ENCODE assay signal across 8 cellular contexts in the genomic region with DNA sequence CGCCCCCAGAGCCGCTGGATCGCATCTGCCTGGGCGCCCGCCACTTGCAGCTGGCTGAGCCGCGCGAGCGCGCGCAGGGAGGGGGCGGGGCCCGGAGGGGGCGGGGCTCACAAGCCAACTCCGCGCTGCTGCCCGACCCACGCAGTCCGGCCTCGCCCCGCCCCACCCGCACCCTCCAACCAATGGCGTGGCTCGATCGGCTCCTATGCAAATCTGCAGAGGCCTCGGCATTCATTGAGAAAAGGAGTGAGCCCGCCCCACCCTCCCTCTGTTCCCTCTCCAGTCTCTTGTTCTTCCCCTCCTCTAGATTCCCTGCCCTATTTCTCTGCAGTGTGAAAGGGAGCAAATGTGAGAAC. TPM values are rescaled to one million over a fixed set of nuclear protein-coding genes. Genes with fewer than 3 reads are reported as not detected.
DNase-seq lines count a peak whose midpoint lies in the region; ATAC-seq and TF ChIP-seq lines count a peak whose summit lies in the region.

ALK (minus strand) TSS at position 27 of the 356 bp plus-strand sequence. CDS start 927 bp downstream, outside the sequence.

- peak within 1 kb of the TSS; percentile 32 for H3K4me3 ChIP-seq in effector memory CD4-positive, alpha-beta T cell (ENCODE audit: insufficient read depth, low read depth, low read length, poor library complexity, severe bottlenecking)
- peak within 1 kb of the TSS; percentile 44 for H3K4me3 ChIP-seq in lower lobe of right lung

- POLR2A ChIA-PET in activated CD8-positive, alpha-beta T cell treated with anti-CD3 and anti-CD28 coated beads for 36 hours (lab: Charles Lee), result interaction anchor here (1.2 kb wide), 1 partner anchor 10 kb away, joined by 3 read pairs; no protein-coding TSS in a partner anchor

- no peaks in the 10 kb centered on the region for H3K36me3 Mint-ChIP-seq in activated CD8-positive, alpha-beta T cell treated with anti-CD3 and anti-CD28 coated beads for 36 hours (ENCODE audit: low read depth)

- H3K4me1 ChIP-seq in effector memory CD4-positive, alpha-beta T cell (ENCODE audit: control insufficient read depth, insufficient read depth, low read length, poor library complexity, severe bottlenecking), result peaks cover 18% of the 10 kb centered on the region
- peaks cover 19% of the 10 kb centered on the region for H3K4me1 ChIP-seq in lower lobe of right lung

- CTCF ChIA-PET in activated CD8-positive, alpha-beta T cell treated with anti-CD3 and anti-CD28 coated beads for 36 hours (lab: Charles Lee), result interaction anchor here (0.9 to 6.8 kb wide), 7 partner anchors 10 to 209 kb away, joined by 3 to 67 read pairs (median 3); no protein-coding TSS in a partner anchor

- H3K27ac Mint-ChIP-seq in activated CD8-positive, alpha-beta T cell treated with anti-CD3 and anti-CD28 coated beads for 36 hours, result no peak within 1 kb of the TSS

- H3K9me3 ChIP-seq in effector memory CD4-positive, alpha-beta T cell (ENCODE audit: control insufficient read depth, low read length), result no peaks in the 10 kb centered on the region
- H3K9me3 ChIP-seq in lower lobe of right lung, result no peaks in the 10 kb centered on the region

- H3K36me3 ChIP-seq in effector memory CD4-positive, alpha-beta T cell (ENCODE audit: control insufficient read depth, insufficient read depth, low read length), result no peaks in the 10 kb centered on the region
- H3K36me3 ChIP-seq in lower lobe of right lung, result no peaks in the 10 kb centered on the region

- intact Hi-C loops in activated CD8-positive, alpha-beta T cell treated with anti-CD3 and anti-CD28 coated beads for 36 hours (cut with micrococcal nuclease), result loop anchor here (5.0 kb wide), 1 partner anchor 151 kb away; no protein-coding TSS in a partner anchor
- intact Hi-C loops in lower lobe of right lung (cut with DNase I), result no loop called here

- TF ChIP-seq CTCF in activated CD8-positive, alpha-beta T cell treated with anti-CD3 and anti-CD28 coated beads for 36 hours (IDR thresholded peaks at IDR 0.05), result no peak
- TF ChIP-seq CTCF in lower lobe of right lung (IDR thresholded peaks at IDR 0.05), result no peak

- no peak within 1 kb of the TSS for H3K27ac ChIP-seq in effector memory CD4-positive, alpha-beta T cell (ENCODE audit: insufficient read depth, low read length, poor library complexity, severe bottlenecking)
- H3K27ac ChIP-seq in lower lobe of right lung, result no peak within 1 kb of the TSS

- H3K4me1 Mint-ChIP-seq in activated CD8-positive, alpha-beta T cell treated with anti-CD3 and anti-CD28 coated beads for 36 hours (ENCODE audit: low read depth), result peaks cover 8% of the 10 kb centered on the region

- DNase-seq in A172 (ENCODE audit: low spot score), result peak; percentile 80
- DNase-seq in GOT3 (lab: John Stamatoyannopoulos, UW), result peak; percentile 8
- peak; percentile 92 for DNase-seq in NCI-H345 treated with DMSO at 0.1 percent for 48 hours (lab: John Stamatoyannopoulos, UW; ENCODE audit: unreplicated experiment)
- DNase-seq in activated CD8-positive, alpha-beta T cell treated with anti-CD3 and anti-CD28 coated beads for 36 hours, result peak; percentile 82
- DNase-seq in effector memory CD4-positive, alpha-beta T cell, result peak in 2 of 3 donors; percentile 12 to 18
- DNase-seq in lower lobe of right lung, result peak; percentile 89
- peak in 2 of 3 experiments; percentile 29 to 33 for DNase-seq in stimulated activated CD4-positive, alpha-beta T cell treated with anti-CD3 and anti-CD28 coated beads, TNF-alpha, amount 100 ng/mL, for 4 hours (ENCODE audit: low read depth in 3 of 3)

- peaks cover 27% of the 10 kb centered on the region for H3K27me3 ChIP-seq in effector memory CD4-positive, alpha-beta T cell (replicated peaks; ENCODE audit: control insufficient read depth, insufficient read depth, low read length, poor library complexity, severe bottlenecking)
- H3K27me3 ChIP-seq in lower lobe of right lung (ENCODE audit: low read depth), result peaks cover 61% of the 10 kb centered on the region

- H3K27me3 Mint-ChIP-seq in activated CD8-positive, alpha-beta T cell treated with anti-CD3 and anti-CD28 coated beads for 36 hours, result peaks cover 51% of the 10 kb centered on the region

- H3K4me3 Mint-ChIP-seq in activated CD8-positive, alpha-beta T cell treated with anti-CD3 and anti-CD28 coated beads for 36 hours, result no peak within 1 kb of the TSS

- ATAC-seq in activated CD8-positive, alpha-beta T cell treated with anti-CD3 and anti-CD28 coated beads for 36 hours, result peak; percentile 93
- peak; percentile 97 to 98 for ATAC-seq in lower lobe of right lung
- no peak for ATAC-seq in GM18870 (IDR thresholded peaks at IDR 0.05; ENCODE audit: unreplicated experiment)

- H3K9me3 Mint-ChIP-seq in activated CD8-positive, alpha-beta T cell treated with anti-CD3 and anti-CD28 coated beads for 36 hours, result no peaks in the 10 kb centered on the region

RNA-seq across cellular contexts. Expression of gene ALK, which starts in this region (rescaled TPM):
- 0.07 and 0.26 TPM in 2 replicates for total RNA-seq in A172 (2014; rRNA removed; shearing (Covaris generic))
- not detected for total RNA-seq in activated CD8-positive, alpha-beta T cell treated with anti-CD3 and anti-CD28 coated beads for 36 hours
- 1.1 TPM for total RNA-seq in lower lobe of right lung

Comparison
In these comparisons a context has a peak if more than half of its experiments do, and no peak if none do; other contexts are left out.
1. Peak in DNase-seq in A172; RNA of the gene not detected or under 1 TPM.
2. Peak in DNase-seq and ATAC-seq in activated CD8-positive, alpha-beta T cell treated with anti-CD3 and anti-CD28 coated beads for 36 hours; RNA of the gene not detected or under 1 TPM.
3. DNase-seq: peak in every context shown above with its lines; median percentile 92 in NCI-H345 treated with DMSO at 0.1 percent for 48 hours; 89 in lower lobe of right lung; 82 in activated CD8-positive, alpha-beta T cell treated with anti-CD3 and anti-CD28 coated beads for 36 hours; 80 in A172; 31 in stimulated activated CD4-positive, alpha-beta T cell treated with anti-CD3 and anti-CD28 coated beads, TNF-alpha, amount 100 ng/mL, for 4 hours; 15 in effector memory CD4-positive, alpha-beta T cell; 8 in GOT3.